15 cellular contexts compared by ENCODE assay signal in genomic region chr2:232666051-232666805, GRCh38. TPM values are rescaled to one million over a fixed set of nuclear protein-coding genes. Genes with fewer than 3 reads are reported as not detected.
DNase-seq lines count a peak whose midpoint lies in the region; ATAC-seq, FAIRE-seq and TF ChIP-seq lines count a peak whose summit lies in the region.
"Had no signal": no experiment of that assay in that cellular context is flagged by ENCODE, and none has a peak within 500 bp of the region (broad histone marks: within the 10 kb centered on the region; RNA-seq: fewer than 3 reads in every experiment).

No MANE protein-coding gene starts in this region.

- CTCF ChIA-PET in A549 (lab: Yijun Ruan, JAX) = interaction anchor here (1.2 to 1.6 kb wide), 2 partner anchors 9 to 388 kb away, joined by 3 read pairs; no protein-coding TSS in a partner anchor

- TF ChIP-seq POLR2A in A549 (IDR thresholded peaks at IDR 0.05; ENCODE audit: low read length) = no peak
- TF ChIP-seq POLR2A in lower leg skin (IDR thresholded peaks at IDR 0.05) = no peak
- no peak for TF ChIP-seq POLR2A in GM18505 (IDR thresholded peaks at IDR 0.05; ENCODE audit: borderline replicate concordance, extremely low read depth, insufficient read depth, insufficient read length)

- ATAC-seq in A549 (peak; percentile 34 to 41; a peak in 2 of 6 replicates), GM18505 (IDR thresholded peaks at IDR 0.05; ENCODE audit: unreplicated experiment) (no peak)
- ATAC-seq: K562, PC-3 had no signal

- H3K4me3 ChIP-seq in A549 = no peak overlapping the region
- no peak overlapping the region for H3K4me3 ChIP-seq in lower leg skin (ENCODE audit: low read depth, poor library complexity, severe bottlenecking)
- H3K4me3 ChIP-seq: K562 had no signal

- intact Hi-C loops in lower leg skin (cut with DNase I; ENCODE audit: low total_unique reads) = no loop called here

- POLR2A ChIA-PET in A549 (lab: Yijun Ruan, JAX) = no interaction called here

- 62% methylated on average over 7 of the region's 7 CpGs for WGBS in A549 (ENCODE audit: missing lambda C conversion rate)
- WGBS in lower leg skin, 2 donors = 76 to 80% methylated on average over 7 of the region's 7 CpGs

- TF ChIP-seq CTCF in A549 (IDR thresholded peaks at IDR 0.05) (no peak), lower leg skin (IDR thresholded peaks at IDR 0.05) (no peak)

- no peak for TF ChIP-seq RAD21 in A549 (conservative IDR thresholded peaks at IDR 0.05 in 1 of 2, IDR thresholded peaks at IDR 0.05 in 1 of 2)

- no peak for TF ChIP-seq EP300 in A549 (IDR thresholded peaks at IDR 0.05)

- H3K4me2 ChIP-seq in A549 = no peak overlapping the region

- peaks cover 4% of the 10 kb centered on the region; the same call in 1 of the 3 replicates for H3K4me1 ChIP-seq in A549

- H3K27ac ChIP-seq in A549 = no peak overlapping the region

- no peaks in the 10 kb centered on the region for H3K9me3 ChIP-seq in A549

- DNase-seq in A549 (ENCODE audit: low read depth in 1 of 2, low spot score in 1 of 2) (no peak), HuH-7.5 (ENCODE audit: low spot score) (peak; percentile 2), cerebellar cortex (ENCODE audit: low spot score) (peak; percentile 81), myocyte (ENCODE audit: low read depth) (peak; percentile 86), mesenteric fat pad (ENCODE audit: low spot score) (no peak), lower leg skin (ENCODE audit: low spot score in 2 of 2) (no peak), NCI-H82 treated with DMSO at 0.1 percent for 48 hours (lab: John Stamatoyannopoulos, UW; ENCODE audit: unreplicated experiment) (no peak)
- DNase-seq: EL, HCEC 1CT, NCI-H1417 treated with DMSO at 0.1 percent for 48 hours, NCI-H1930, PC-3 had no signal

- FAIRE-seq in A549 (lab: Jason Lieb, UNC) = no peak
- FAIRE-seq: GM19239, K562 had no signal

TF ChIP-seq in A549, 52 proteins besides CTCF, POLR2A, EP300 and RAD21:
- no peak for TF ChIP-seq MAFK (IDR thresholded peaks at IDR 0.05; ENCODE audit: partially characterized antibody)
- no peak for TF ChIP-seq JUNB (IDR thresholded peaks at IDR 0.05)
- TF ChIP-seq POLR2AphosphoS2 (conservative IDR thresholded peaks at IDR 0.05; ENCODE audit: low read length) = no peak
- no peak for TF ChIP-seq CBX2 (IDR thresholded peaks at IDR 0.05; ENCODE audit: borderline replicate concordance, low read depth)
- TF ChIP-seq CHD2 (IDR thresholded peaks at IDR 0.05; ENCODE audit: low read length, partially characterized antibody) = no peak
- TF ChIP-seq JUN (IDR thresholded peaks at IDR 0.05) = no peak
- no peak for TF ChIP-seq ATOH8 (CRISPR knock-in tag; IDR thresholded peaks at IDR 0.05; ENCODE audit: low read depth)
- no peak for TF ChIP-seq BHLHE40 (IDR thresholded peaks at IDR 0.05; ENCODE audit: low read depth, low read length)
- no peak for TF ChIP-seq BCL3 (IDR thresholded peaks at IDR 0.05)
- no peak for TF ChIP-seq KDM1A (IDR thresholded peaks at IDR 0.05; ENCODE audit: low read depth)
- TF ChIP-seq HES2 (IDR thresholded peaks at IDR 0.05) = no peak
- TF ChIP-seq ESRRA (IDR thresholded peaks at IDR 0.05; ENCODE audit: borderline replicate concordance, low read length) = no peak
- no peak for TF ChIP-seq RNF2 (IDR thresholded peaks at IDR 0.05; ENCODE audit: borderline replicate concordance, low read depth)
- TF ChIP-seq HMGXB4 (CRISPR knock-in tag; IDR thresholded peaks at IDR 0.05; ENCODE audit: borderline replicate concordance) = no peak

RNA-seq across cellular contexts. Expression of gene GIGYF2, which starts 30.9 kb away (rescaled TPM):
- 46.3 and 46.9 TPM in 2 replicates for polyA plus RNA-seq in A549 (2011; rRNA removed)
- polyA plus RNA-seq in A549 (2012; cell fraction: cytosol; rRNA removed) = 8.3 and 12.0 TPM in 2 replicates
- 15.5 and 16.6 TPM in 2 replicates for polyA plus RNA-seq in A549 (2012; cell fraction: nucleus; rRNA removed)
- 28.8 to 31.9 TPM (median 31.2 TPM) in 3 replicates for polyA plus RNA-seq in A549 (2017; fragmentation: RNase III; extraction: RNeasy Plus Mini Kit Qiagen cat#74134 plus additional on column Dnase treatment)
- polyA minus RNA-seq in A549 (2011; rRNA and poly(A)+ RNA removed) = 80.1 and 86.7 TPM in 2 replicates
- total RNA-seq in myocyte = 63.3 and 67.8 TPM in 2 replicates
- 26.2 TPM for polyA plus RNA-seq in myocyte (2012)
- 74.5 TPM for total RNA-seq in mesenteric fat pad
- 10 to 100 TPM; 57.7 to 78.4 (median 72.5) TPM for total RNA-seq in lower leg skin

RNA-seq across cellular contexts. Expression of gene EFHD1, which starts 32.8 kb away (rescaled TPM):
- 2.3 and 2.6 TPM in 2 replicates for polyA plus RNA-seq in A549 (2011; rRNA removed)
- 1.6 TPM in 2 replicates for polyA plus RNA-seq in A549 (2012; cell fraction: cytosol; rRNA removed)
- 0.73 and 1.7 TPM in 2 replicates for polyA plus RNA-seq in A549 (2012; cell fraction: nucleus; rRNA removed)
- 1.3 to 1.5 TPM (median 1.4 TPM) in 3 replicates for polyA plus RNA-seq in A549 (2017; fragmentation: RNase III; extraction: RNeasy Plus Mini Kit Qiagen cat#74134 plus additional on column Dnase treatment)
- polyA minus RNA-seq in A549 (2011; rRNA and poly(A)+ RNA removed) = 1.2 and 2.1 TPM in 2 replicates
- 0.29 TPM in 1 of 2 replicates, not detected in the other for total RNA-seq in myocyte
- 0.72 TPM for polyA plus RNA-seq in myocyte (2012)
- 18.0 TPM for total RNA-seq in mesenteric fat pad
- 10 to 100 TPM in 2 of 4 donors, 1 to 10 TPM in 2; 6.7 to 22.1 (median 14.0) TPM for total RNA-seq in lower leg skin

Comparison
In these comparisons a context has a peak if more than half of its experiments do, and no peak if none do; other contexts are left out.
1. DNase-seq: peak in HuH-7.5 (single experiment), cerebellar cortex (single experiment) and myocyte (single experiment); none in A549 (0 of 2), mesenteric fat pad (single experiment), lower leg skin (0 of 2) and NCI-H82 treated with DMSO at 0.1 percent for 48 hours (single experiment).